ENCODE assay signal across 12 cellular contexts in genomic region chr21:28712396-28712795, GRCh38.
A peak's percentile ranks its signal among the peaks of the same experiment; 100 is the strongest.
DNase-seq lines count a peak whose midpoint lies in the region; ATAC-seq and TF ChIP-seq lines count a peak whose summit lies in the region.
"Had no signal": no experiment of that assay in that cellular context is flagged by ENCODE, and none has a peak within 500 bp of the region (broad histone marks: within the 10 kb centered on the region; RNA-seq: fewer than 3 reads in every experiment).

No MANE protein-coding gene starts in this region.

- peak overlapping the region in 1 of 4 donors; percentile 5 for H3K27ac ChIP-seq in esophagus muscularis mucosa (replicated peaks in 1 of 4)
- H3K27ac ChIP-seq: BLaER1 had no signal

- H3K4me3 ChIP-seq in foreskin fibroblast (ENCODE audit: low read depth in 1 of 2, low read length in 2 of 2) (no peak overlapping the region), esophagus muscularis mucosa (no peak overlapping the region)
- H3K4me3 ChIP-seq: BLaER1 had no signal

- peaks cover 0 to 9% (median 0%) of the 10 kb centered on the region in 4 donors for H3K9me3 ChIP-seq in esophagus muscularis mucosa

- ATAC-seq in GM18505 (IDR thresholded peaks at IDR 0.05; ENCODE audit: unreplicated experiment) = no peak
- ATAC-seq: HCT116 had no signal

- H3K4me1 ChIP-seq in esophagus muscularis mucosa = peaks cover 0 to 8% (median 0%) of the 10 kb centered on the region in 4 donors

- no peaks in the 10 kb centered on the region for H3K27me3 ChIP-seq in esophagus muscularis mucosa
- H3K27me3 ChIP-seq: BLaER1 had no signal

- TF ChIP-seq EP300 in esophagus muscularis mucosa (IDR thresholded peaks at IDR 0.05) = no peak

- intact Hi-C loops in esophagus muscularis mucosa (cut with DNase I) = no loop called here

- TF ChIP-seq POLR2A in esophagus muscularis mucosa (IDR thresholded peaks at IDR 0.05; ENCODE audit: low read depth) (no peak), GM18505 (IDR thresholded peaks at IDR 0.05; ENCODE audit: borderline replicate concordance, extremely low read depth, insufficient read depth, insufficient read length) (no peak)

- DNase-seq in EH (ENCODE audit: low read depth) (peak; percentile 64), LHCN-M2 (ENCODE audit: low read depth) (peak; percentile 3), foreskin fibroblast (peak; percentile 10 to 22), NCI-H524 (lab: John Stamatoyannopoulos, UW) (no peak), esophagus muscularis mucosa (ENCODE audit: extremely low spot score) (no peak), iPS-NIHi11 (ENCODE audit: low spot score) (no peak)
- DNase-seq: AML-193, DMS 273 treated with DMSO at 0.1 percent for 48 hours, KBM-7 had no signal

- TF ChIP-seq CTCF in foreskin fibroblast (IDR thresholded peaks at IDR 0.05; ENCODE audit: low read depth, low read length) = no peak
- no peak for TF ChIP-seq CTCF in esophagus muscularis mucosa (IDR thresholded peaks at IDR 0.05)

- H3K36me3 ChIP-seq in esophagus muscularis mucosa = no peaks in the 10 kb centered on the region
- H3K36me3 ChIP-seq: BLaER1 had no signal

Comparison
In these comparisons a context has a peak if more than half of its experiments do, and no peak if none do; other contexts are left out.
1. DNase-seq: peak in EH (single experiment), LHCN-M2 (single experiment) and foreskin fibroblast (2 of 2); none in NCI-H524 (0 of 2), esophagus muscularis mucosa (single experiment) and iPS-NIHi11 (single experiment).